ENCODE assay signal across 15 cellular contexts in genomic region chr13:77781804-77782203, GRCh38.
"Had no signal": no experiment of that assay in that cellular context is flagged by ENCODE, and none has a peak within 500 bp of the region (broad histone marks: within the 10 kb centered on the region; RNA-seq: fewer than 3 reads in every experiment).

No MANE protein-coding gene starts in this region.

- ATAC-seq: psoas muscle; sciatic nerve; stimulated activated effector memory CD8-positive, alpha-beta T cell treated with anti-CD3 and anti-CD28 coated beads, Interleukin-12 subunit alpha, Interleukin-12 subunit beta, amount 100 ng/mL, for 72 hours had no signal

- DNase-seq: activated B cell treated with CpG ODN at 0.5 μM for 24 hours; activated CD4-positive, alpha-beta memory T cell treated with anti-CD3 and anti-CD28 coated beads for 36 hours; activated CD4-positive, alpha-beta T cell treated with anti-CD3 and anti-CD28 coated beads for 4 hours; activated T-cell treated with anti-CD3 and anti-CD28 coated beads for 4 hours; effector memory CD4-positive, alpha-beta T cell; ovary; psoas muscle; stimulated activated CD4-positive, alpha-beta T cell treated with anti-CD3 and anti-CD28 coated beads, Interleukin-4, amount 100 ng/mL, for 24 hours; stomach; T-helper 2 cell; trophoblast cell had no signal

- H3K27ac ChIP-seq: hepatocyte, ovary, psoas muscle, stomach, vagina had no signal
